Comparison of ENCODE assay signal across 10 cellular contexts in genomic region chr19:947707-948533, GRCh38. TPM values are rescaled to one million over a fixed set of nuclear protein-coding genes. Genes with fewer than 3 reads are reported as not detected.
A peak's percentile ranks its signal among the peaks of the same experiment; 100 is the strongest.
DNase-seq lines count a peak whose midpoint lies in the region; ATAC-seq lines count a peak whose summit lies in the region.
"Had no signal": no experiment of that assay in that cellular context is flagged by ENCODE, and none has a peak within 500 bp of the region (broad histone marks: within the 10 kb centered on the region; RNA-seq: fewer than 3 reads in every experiment).

No MANE protein-coding gene starts in this region.

- H3K9me3 ChIP-seq in T-helper 17 cell (ENCODE audit: control insufficient read depth, low read length, poor library complexity, severe bottlenecking) = no peaks in the 10 kb centered on the region

- no peaks in the 10 kb centered on the region for H3K4me1 Mint-ChIP-seq in T-helper 17 cell
- peaks cover 6% of the 10 kb centered on the region for H3K4me1 Mint-ChIP-seq in activated CD8-positive, alpha-beta memory T cell treated with anti-CD3 and anti-CD28 coated beads, Interleukin-2, amount 10 ng/mL, durations not matched to agents 7 days and 5 days

- DNase-seq in T-helper 17 cell (no peak), sciatic nerve (ENCODE audit: low spot score) (peak; percentile 79), NCI-H526 (lab: John Stamatoyannopoulos, UW) (no peak), NCI-H446 treated with DMSO at 0.1 percent for 48 hours (lab: John Stamatoyannopoulos, UW) (no peak), DMS 273 treated with DMSO at 0.1 percent for 48 hours (lab: John Stamatoyannopoulos, UW) (no peak)
- no peak for DNase-seq in activated CD8-positive, alpha-beta memory T cell treated with anti-CD3 and anti-CD28 coated beads, Interleukin-2, amount 10 ng/mL, durations not matched to agents 7 days and 5 days
- DNase-seq: IMR-90 had no signal

- CTCF ChIA-PET in activated CD8-positive, alpha-beta memory T cell treated with anti-CD3 and anti-CD28 coated beads, Interleukin-2, amount 10 ng/mL, durations not matched to agents 7 days and 5 days (lab: Charles Lee) = no interaction called here

- H3K4me3 Mint-ChIP-seq in T-helper 17 cell = no peak overlapping the region
- no peak overlapping the region for H3K4me3 Mint-ChIP-seq in activated CD8-positive, alpha-beta memory T cell treated with anti-CD3 and anti-CD28 coated beads, Interleukin-2, amount 10 ng/mL, durations not matched to agents 7 days and 5 days
- H3K4me3 Mint-ChIP-seq: brain had no signal

- intact Hi-C loops in sciatic nerve (cut with DNase I) = no loop called here

- no peak overlapping the region for H3K27ac Mint-ChIP-seq in T-helper 17 cell
- no peak overlapping the region for H3K27ac Mint-ChIP-seq in activated CD8-positive, alpha-beta memory T cell treated with anti-CD3 and anti-CD28 coated beads, Interleukin-2, amount 10 ng/mL, durations not matched to agents 7 days and 5 days

- H3K27me3 Mint-ChIP-seq in T-helper 17 cell = no peaks in the 10 kb centered on the region
- no peaks in the 10 kb centered on the region for H3K27me3 Mint-ChIP-seq in activated CD8-positive, alpha-beta memory T cell treated with anti-CD3 and anti-CD28 coated beads, Interleukin-2, amount 10 ng/mL, durations not matched to agents 7 days and 5 days
- H3K27me3 Mint-ChIP-seq: brain had no signal

- ATAC-seq in GM19023 (IDR thresholded peaks at IDR 0.05; ENCODE audit: unreplicated experiment) (peak; percentile 62), HG02970 (IDR thresholded peaks at IDR 0.05; ENCODE audit: low FRiP score, unreplicated experiment) (peak; percentile 72), T-helper 17 cell (peak; percentile 81), sciatic nerve (peak; percentile 71)
- ATAC-seq in activated CD8-positive, alpha-beta memory T cell treated with anti-CD3 and anti-CD28 coated beads, Interleukin-2, amount 10 ng/mL, durations not matched to agents 7 days and 5 days = no peak

- no peaks in the 10 kb centered on the region for H3K9me3 Mint-ChIP-seq in activated CD8-positive, alpha-beta memory T cell treated with anti-CD3 and anti-CD28 coated beads, Interleukin-2, amount 10 ng/mL, durations not matched to agents 7 days and 5 days (ENCODE audit: low read depth)

- H3K36me3 Mint-ChIP-seq in T-helper 17 cell (ENCODE audit: low read depth) = no peaks in the 10 kb centered on the region
- peaks cover 3% of the 10 kb centered on the region for H3K36me3 Mint-ChIP-seq in activated CD8-positive, alpha-beta memory T cell treated with anti-CD3 and anti-CD28 coated beads, Interleukin-2, amount 10 ng/mL, durations not matched to agents 7 days and 5 days

RNA-seq across cellular contexts. Expression of gene ARID3A, which starts 22.1 kb away (rescaled TPM):
- 10 to 100 TPM in 1 of 2 donors, 1 to 10 TPM in 1; 8.1 to 11.8 TPM for total RNA-seq in T-helper 17 cell
- total RNA-seq in sciatic nerve = 13.6 TPM
- total RNA-seq in activated CD8-positive, alpha-beta memory T cell treated with anti-CD3 and anti-CD28 coated beads, Interleukin-2, amount 10 ng/mL, durations not matched to agents 7 days and 5 days = 10 to 100 TPM; 30.6 to 35.9 TPM

RNA-seq across cellular contexts. Expression of gene KISS1R, which starts 30.8 kb away (rescaled TPM):
- under 1 TPM; 0.94 to 0.99 TPM for total RNA-seq in T-helper 17 cell
- not detected for total RNA-seq in sciatic nerve
- 1 to 10 TPM in 1 of 2 experiments, under 1 TPM in 1; 0.66 to 1.1 TPM for total RNA-seq in activated CD8-positive, alpha-beta memory T cell treated with anti-CD3 and anti-CD28 coated beads, Interleukin-2, amount 10 ng/mL, durations not matched to agents 7 days and 5 days
- total RNA-seq: IMR-90 had no signal

RNA-seq across cellular contexts. Expression of gene R3HDM4, which starts 34.9 kb away (rescaled TPM):
- 100 to 1,000 TPM; 233 to 243 TPM for total RNA-seq in T-helper 17 cell
- 48.9 TPM for total RNA-seq in sciatic nerve
- 10 to 100 TPM; 63.7 to 73.7 TPM for total RNA-seq in activated CD8-positive, alpha-beta memory T cell treated with anti-CD3 and anti-CD28 coated beads, Interleukin-2, amount 10 ng/mL, durations not matched to agents 7 days and 5 days

RNA-seq across cellular contexts. Expression of gene WDR18, which starts 36.2 kb away (rescaled TPM):
- total RNA-seq in T-helper 17 cell = 10 to 100 TPM; 18.2 to 42.8 TPM
- 20.3 TPM for total RNA-seq in sciatic nerve
- 10 to 100 TPM; 64.5 to 87.9 TPM for total RNA-seq in activated CD8-positive, alpha-beta memory T cell treated with anti-CD3 and anti-CD28 coated beads, Interleukin-2, amount 10 ng/mL, durations not matched to agents 7 days and 5 days

RNA-seq across cellular contexts. Expression of gene GRIN3B, which starts 52.3 kb away (rescaled TPM):
- total RNA-seq in T-helper 17 cell = 1 to 10 TPM in 1 of 2 donors, not detected in 1; 1.8 TPM
- not detected for total RNA-seq in sciatic nerve
- total RNA-seq in activated CD8-positive, alpha-beta memory T cell treated with anti-CD3 and anti-CD28 coated beads, Interleukin-2, amount 10 ng/mL, durations not matched to agents 7 days and 5 days = not detected
